13 cellular contexts compared by ENCODE assay signal in the genomic region with DNA sequence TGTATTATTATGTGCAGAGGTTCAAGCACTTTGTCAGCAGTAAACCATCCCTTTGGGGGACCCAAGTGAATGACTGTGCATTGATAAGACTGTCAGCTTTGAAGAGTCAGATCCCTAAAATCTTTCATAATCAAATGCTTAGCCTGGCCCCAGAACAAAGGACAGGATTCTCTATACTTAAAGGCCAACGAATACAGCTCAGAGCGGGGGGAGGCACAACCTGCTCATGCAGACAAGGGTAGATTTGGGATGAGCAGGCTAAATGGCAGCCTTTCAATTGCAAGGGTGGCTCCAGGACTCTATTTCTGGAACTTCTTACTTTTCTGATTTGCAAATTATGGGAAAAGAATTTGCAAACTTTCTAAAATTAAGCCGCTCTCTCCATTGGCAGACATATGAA.
"Had no signal": no experiment of that assay in that cellular context is flagged by ENCODE, and none has a peak within 500 bp of the region (broad histone marks: within the 10 kb centered on the region; RNA-seq: fewer than 3 reads in every experiment).

No MANE protein-coding gene starts in this region.

- H3K9me3 ChIP-seq: ascending aorta, gastrocnemius medialis, upper lobe of left lung had no signal

- H3K4me1 ChIP-seq: upper lobe of left lung had no signal

- H3K4me3 ChIP-seq: ascending aorta, gastrocnemius medialis, upper lobe of left lung had no signal

- H3K27ac Mint-ChIP-seq: activated CD8-positive, alpha-beta T cell treated with anti-CD3 and anti-CD28 coated beads for 36 hours; activated T-cell treated with anti-CD3 and anti-CD28 coated beads, Interleukin-2, amount 50 U/mL, for 72 hours; stimulated activated naive B cell treated with anti-CD40 and anti-IgM and Interleukin-4, amounts not matched to agents 10 μg/mL and 1 μg/mL and 100 μg/mL, for 72 hours had no signal

- H3K27ac ChIP-seq: ascending aorta, epithelial cell of prostate, gastrocnemius medialis, upper lobe of left lung had no signal

- H3K4me3 Mint-ChIP-seq: activated CD8-positive, alpha-beta T cell treated with anti-CD3 and anti-CD28 coated beads for 36 hours; activated T-cell treated with anti-CD3 and anti-CD28 coated beads, Interleukin-2, amount 50 U/mL, for 72 hours; stimulated activated naive B cell treated with anti-CD40 and anti-IgM and Interleukin-4, amounts not matched to agents 10 μg/mL and 1 μg/mL and 100 μg/mL, for 72 hours had no signal

- H3K27me3 ChIP-seq: ascending aorta, gastrocnemius medialis, upper lobe of left lung had no signal

- ATAC-seq: activated CD8-positive, alpha-beta T cell treated with anti-CD3 and anti-CD28 coated beads for 36 hours; activated T-cell treated with anti-CD3 and anti-CD28 coated beads, Interleukin-2, amount 50 U/mL, for 72 hours; gastrocnemius medialis; stimulated activated naive B cell treated with anti-CD40 and anti-IgM and Interleukin-4, amounts not matched to agents 10 μg/mL and 1 μg/mL and 100 μg/mL, for 72 hours had no signal

- H3K9me3 Mint-ChIP-seq: activated CD8-positive, alpha-beta T cell treated with anti-CD3 and anti-CD28 coated beads for 36 hours; activated T-cell treated with anti-CD3 and anti-CD28 coated beads, Interleukin-2, amount 50 U/mL, for 72 hours; stimulated activated naive B cell treated with anti-CD40 and anti-IgM and Interleukin-4, amounts not matched to agents 10 μg/mL and 1 μg/mL and 100 μg/mL, for 72 hours had no signal

- DNase-seq: activated CD8-positive, alpha-beta memory T cell treated with anti-CD3 and anti-CD28 coated beads, Interleukin-2, amount 50 U/mL, for 4 hours; activated CD8-positive, alpha-beta T cell treated with anti-CD3 and anti-CD28 coated beads for 36 hours; activated T-cell treated with anti-CD3 and anti-CD28 coated beads, Interleukin-2, amount 50 U/mL, for 72 hours; effector CD4-positive, alpha-beta T cell; gastrocnemius medialis; kidney; right cardiac atrium; stimulated activated naive B cell treated with anti-CD40 and anti-IgM and Interleukin-4, amounts not matched to agents 10 μg/mL and 1 μg/mL and 100 μg/mL, for 72 hours; T1000; upper lobe of left lung had no signal

- H3K4me1 Mint-ChIP-seq: stimulated activated naive B cell treated with anti-CD40 and anti-IgM and Interleukin-4, amounts not matched to agents 10 μg/mL and 1 μg/mL and 100 μg/mL, for 72 hours had no signal

- H3K27me3 Mint-ChIP-seq: activated CD8-positive, alpha-beta T cell treated with anti-CD3 and anti-CD28 coated beads for 36 hours; progenitor cell of endocrine pancreas; stimulated activated naive B cell treated with anti-CD40 and anti-IgM and Interleukin-4, amounts not matched to agents 10 μg/mL and 1 μg/mL and 100 μg/mL, for 72 hours had no signal
